In genomic region chr5:169165052-169165451, GRCh38 we compare ENCODE assay signal across 22 cellular contexts.
DNase-seq lines count a peak whose midpoint lies in the region; TF ChIP-seq lines count a peak whose summit lies in the region.
"Had no signal": no experiment of that assay in that cellular context is flagged by ENCODE, and none has a peak within 500 bp of the region (broad histone marks: within the 10 kb centered on the region; RNA-seq: fewer than 3 reads in every experiment).

No MANE protein-coding gene starts in this region.

- no peaks in the 10 kb centered on the region for H4K20me1 ChIP-seq in osteoblast (ENCODE audit: insufficient read depth, low read length)
- no peaks in the 10 kb centered on the region for H4K20me1 ChIP-seq in MM.1S (ENCODE audit: insufficient read depth, low read length)

- H3K36me3 ChIP-seq in ACC112 (ENCODE audit: insufficient read depth, low read length) (no peaks in the 10 kb centered on the region), adipocyte (ENCODE audit: control insufficient read depth, insufficient read depth, low read length, severe bottlenecking) (no peaks in the 10 kb centered on the region), osteoblast (ENCODE audit: insufficient read depth, low read length) (no peaks in the 10 kb centered on the region), MM.1S (replicated peaks; ENCODE audit: insufficient read depth, low read length) (no peaks in the 10 kb centered on the region)
- H3K36me3 ChIP-seq: esophagus muscularis mucosa, gastroesophageal sphincter, right lobe of liver had no signal

- H2AFZ ChIP-seq in ACC112 (ENCODE audit: low read length, unreplicated experiment) (no peak overlapping the region), osteoblast (ENCODE audit: low read length) (no peak overlapping the region), MM.1S (ENCODE audit: low read length) (no peak overlapping the region)

- H3K4me2 ChIP-seq in osteoblast (ENCODE audit: insufficient read depth, low read length) = peak overlapping the region; percentile 14
- no peak overlapping the region for H3K4me2 ChIP-seq in MM.1S (ENCODE audit: low read depth, low read length)

- DNase-seq in adipocyte (ENCODE audit: low read depth) (no peak), epithelial cell of prostate (ENCODE audit: low read depth, low spot score) (no peak), osteoblast (ENCODE audit: insufficient read length, low spot score, missing footprints) (no peak), germinal center (ENCODE audit: low spot score) (no peak), MM.1S (no peak), RPMI8226 (no peak), dermis blood vessel endothelial cell (no peak)
- DNase-seq: ACHN; activated CD4-positive, alpha-beta T cell treated with anti-CD3 and anti-CD28 coated beads, Interleukin-2, amount 10 ng/mL, durations not matched to agents 24 days and 14 days; DMS79; GF-D8; midbrain; MV-4-11; NCI-H1694 treated with DMSO at 0.1 percent for 48 hours; NCI-H2171 treated with DMSO at 0.1 percent for 48 hours; NCI-H526; right lobe of liver had no signal

- H3K79me2 ChIP-seq in ACC112 (ENCODE audit: control insufficient read depth, insufficient read depth, low read length, unreplicated experiment) = no peaks in the 10 kb centered on the region
- H3K79me2 ChIP-seq in osteoblast (ENCODE audit: insufficient read depth, low read length) = no peaks in the 10 kb centered on the region
- H3K79me2 ChIP-seq in MM.1S (ENCODE audit: low read length) = no peaks in the 10 kb centered on the region

- no peaks in the 10 kb centered on the region for H3K27me3 ChIP-seq in ACC112 (ENCODE audit: insufficient read depth, low read length)
- no peaks in the 10 kb centered on the region for H3K27me3 ChIP-seq in adipocyte (replicated peaks; ENCODE audit: control insufficient read depth, insufficient read depth, low read length)
- no peaks in the 10 kb centered on the region for H3K27me3 ChIP-seq in osteoblast (ENCODE audit: insufficient read depth, low read length)
- no peaks in the 10 kb centered on the region for H3K27me3 ChIP-seq in MM.1S (replicated peaks; ENCODE audit: insufficient read depth, low read length)
- H3K27me3 ChIP-seq: esophagus muscularis mucosa, gastroesophageal sphincter, right lobe of liver had no signal

- peaks cover 44% of the 10 kb centered on the region for H3K4me1 ChIP-seq in ACC112 (ENCODE audit: control insufficient read depth, insufficient read depth, low read length, unreplicated experiment)
- H3K4me1 ChIP-seq in adipocyte (ENCODE audit: control insufficient read depth, insufficient read depth, low read length) = peaks cover 44% of the 10 kb centered on the region
- H3K4me1 ChIP-seq in osteoblast (ENCODE audit: insufficient read depth, low read length) = peaks cover 44% of the 10 kb centered on the region
- no peaks in the 10 kb centered on the region for H3K4me1 ChIP-seq in MM.1S (ENCODE audit: low read length)
- H3K4me1 ChIP-seq: right lobe of liver had no signal

- H3K27ac ChIP-seq in ACC112 (ENCODE audit: low read depth, low read length) = peak overlapping the region; percentile 55; the same call in 1 of the 2 replicates
- H3K27ac ChIP-seq in epithelial cell of prostate = peak overlapping the region; percentile 86
- peak overlapping the region; percentile 75 for H3K27ac ChIP-seq in osteoblast (ENCODE audit: low read depth, low read length)
- H3K27ac ChIP-seq in MM.1S (ENCODE audit: low read length) = no peak overlapping the region
- H3K27ac ChIP-seq: right lobe of liver, SK-N-MC, VCaP had no signal

- no peaks in the 10 kb centered on the region for H3K9me2 ChIP-seq in MM.1S (replicated peaks; ENCODE audit: insufficient read depth, low read length)

- no peak overlapping the region for H3K4me3 ChIP-seq in ACC112 (ENCODE audit: low read depth, low read length)
- H3K4me3 ChIP-seq in adipocyte (ENCODE audit: low read length) = no peak overlapping the region
- H3K4me3 ChIP-seq in osteoblast (ENCODE audit: insufficient read depth, low read length) = no peak overlapping the region
- no peak overlapping the region for H3K4me3 ChIP-seq in MM.1S (ENCODE audit: low read length)
- H3K4me3 ChIP-seq: esophagus muscularis mucosa, gastroesophageal sphincter, right lobe of liver, SK-N-MC had no signal

- H3K9ac ChIP-seq in adipocyte (ENCODE audit: low read length) = peak overlapping the region; percentile 4
- H3K9ac ChIP-seq in MM.1S (ENCODE audit: low read length) = no peak overlapping the region

- H3K9me3 ChIP-seq in adipocyte (ENCODE audit: control insufficient read depth, low read length) (no peaks in the 10 kb centered on the region), osteoblast (ENCODE audit: low read depth, low read length) (no peaks in the 10 kb centered on the region), MM.1S (replicated peaks; ENCODE audit: insufficient read depth, low read length) (no peaks in the 10 kb centered on the region)
- H3K9me3 ChIP-seq: esophagus muscularis mucosa, gastroesophageal sphincter, right lobe of liver had no signal

- no peaks in the 10 kb centered on the region for H3F3A ChIP-seq in MM.1S (ENCODE audit: insufficient read depth, low read length)

- TF ChIP-seq CTCF in osteoblast (IDR thresholded peaks at IDR 0.05; ENCODE audit: extremely low read depth, low read depth, low read length) (no peak), MM.1S (IDR thresholded peaks at IDR 0.05; ENCODE audit: low read length) (no peak)
